In genomic region chr14:68535404-68536024, GRCh38 we compare ENCODE assay signal across 1 cellular context.
TF ChIP-seq lines count a peak whose summit lies in the region.

No MANE protein-coding gene starts in this region.

TF ChIP-seq in A549, 52 proteins besides CTCF, POLR2A, EP300 and RAD21 (continued from another document):
- TF ChIP-seq JUN (IDR thresholded peaks at IDR 0.05) (peak in 1 of 2 experiments; percentile 31; a peak in 1 of 5 replicates), RNF2 (IDR thresholded peaks at IDR 0.05; ENCODE audit: borderline replicate concordance, low read depth) (no peak), EHF (CRISPR knock-in tag; IDR thresholded peaks at IDR 0.05) (no peak), GATA3 (IDR thresholded peaks at IDR 0.05; ENCODE audit: borderline replicate concordance) (no peak), CHD4 (IDR thresholded peaks at IDR 0.05; ENCODE audit: borderline replicate concordance) (no peak), FOSL2 (IDR thresholded peaks at IDR 0.05) (peak; percentile 39), FOSL2 (CRISPR knock-in tag; IDR thresholded peaks at IDR 0.05) (peak; percentile 81), TP53 (CRISPR knock-in tag; IDR thresholded peaks at IDR 0.05) (no peak), FOXS1 (CRISPR knock-in tag; IDR thresholded peaks at IDR 0.05) (no peak), HES2 (IDR thresholded peaks at IDR 0.05) (no peak), HDAC2 (IDR thresholded peaks at IDR 0.05) (no peak), HOXB5 (CRISPR knock-in tag; IDR thresholded peaks at IDR 0.05) (no peak), NR3C1 (IDR thresholded peaks at IDR 0.05) (no peak), CHD2 (IDR thresholded peaks at IDR 0.05; ENCODE audit: low read length, partially characterized antibody) (no peak), CBX2 (IDR thresholded peaks at IDR 0.05; ENCODE audit: borderline replicate concordance, low read depth) (no peak), ELK1 (IDR thresholded peaks at IDR 0.05; ENCODE audit: low read depth, low read length) (no peak), RFX5 (IDR thresholded peaks at IDR 0.05) (no peak), ZFP36 (IDR thresholded peaks at IDR 0.05; ENCODE audit: borderline replicate concordance, partially characterized antibody) (no peak), ZSCAN20 (CRISPR knock-in tag; IDR thresholded peaks at IDR 0.05) (no peak), REST (IDR thresholded peaks at IDR 0.05) (no peak), SMC3 (IDR thresholded peaks at IDR 0.05) (peak; percentile 32; the same call in 1 of the 3 replicates), NFE2L2 (conservative IDR thresholded peaks at IDR 0.05; ENCODE audit: low read length) (no peak), KDM5A (IDR thresholded peaks at IDR 0.05) (no peak), MYC (IDR thresholded peaks at IDR 0.05; ENCODE audit: borderline replicate concordance, low read length) (no peak), SREBF2 (IDR thresholded peaks at IDR 0.05) (no peak), HEYL (CRISPR knock-in tag; IDR thresholded peaks at IDR 0.05) (no peak), JUNB (IDR thresholded peaks at IDR 0.05) (peak; percentile 48)
- TF ChIP-seq, protein P1, sequence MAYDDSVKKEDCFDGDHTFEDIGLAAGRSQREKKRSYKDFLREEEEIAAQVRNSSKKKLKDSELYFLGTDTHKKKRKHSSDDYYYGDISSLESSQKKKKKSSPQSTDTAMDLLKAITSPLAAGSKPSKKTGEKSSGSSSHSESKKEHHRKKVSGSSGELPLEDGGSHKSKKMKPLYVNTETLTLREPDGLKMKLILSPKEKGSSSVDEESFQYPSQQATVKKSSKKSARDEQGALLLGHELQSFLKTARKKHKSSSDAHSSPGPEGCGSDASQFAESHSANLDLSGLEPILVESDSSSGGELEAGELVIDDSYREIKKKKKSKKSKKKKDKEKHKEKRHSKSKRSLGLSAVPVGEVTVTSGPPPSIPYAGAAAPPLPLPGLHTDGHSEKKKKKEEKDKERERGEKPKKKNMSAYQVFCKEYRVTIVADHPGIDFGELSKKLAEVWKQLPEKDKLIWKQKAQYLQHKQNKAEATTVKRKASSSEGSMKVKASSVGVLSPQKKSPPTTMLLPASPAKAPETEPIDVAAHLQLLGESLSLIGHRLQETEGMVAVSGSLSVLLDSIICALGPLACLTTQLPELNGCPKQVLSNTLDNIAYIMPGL (CRISPR knock-in tag; IDR thresholded peaks at IDR 0.05; ENCODE audit: borderline replicate concordance) = no peak
- TF ChIP-seq, protein P2, sequence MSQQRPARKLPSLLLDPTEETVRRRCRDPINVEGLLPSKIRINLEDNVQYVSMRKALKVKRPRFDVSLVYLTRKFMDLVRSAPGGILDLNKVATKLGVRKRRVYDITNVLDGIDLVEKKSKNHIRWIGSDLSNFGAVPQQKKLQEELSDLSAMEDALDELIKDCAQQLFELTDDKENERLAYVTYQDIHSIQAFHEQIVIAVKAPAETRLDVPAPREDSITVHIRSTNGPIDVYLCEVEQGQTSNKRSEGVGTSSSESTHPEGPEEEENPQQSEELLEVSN (IDR thresholded peaks at IDR 0.05; ENCODE audit: borderline replicate concordance, low read depth) = no peak
- TF ChIP-seq, protein P3, sequence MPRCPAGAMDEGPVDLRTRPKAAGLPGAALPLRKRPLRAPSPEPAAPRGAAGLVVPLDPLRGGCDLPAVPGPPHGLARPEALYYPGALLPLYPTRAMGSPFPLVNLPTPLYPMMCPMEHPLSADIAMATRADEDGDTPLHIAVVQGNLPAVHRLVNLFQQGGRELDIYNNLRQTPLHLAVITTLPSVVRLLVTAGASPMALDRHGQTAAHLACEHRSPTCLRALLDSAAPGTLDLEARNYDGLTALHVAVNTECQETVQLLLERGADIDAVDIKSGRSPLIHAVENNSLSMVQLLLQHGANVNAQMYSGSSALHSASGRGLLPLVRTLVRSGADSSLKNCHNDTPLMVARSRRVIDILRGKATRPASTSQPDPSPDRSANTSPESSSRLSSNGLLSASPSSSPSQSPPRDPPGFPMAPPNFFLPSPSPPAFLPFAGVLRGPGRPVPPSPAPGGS (IDR thresholded peaks at IDR 0.05) = no peak
TF ChIP-seq in A549: peak in this region for 6.
